In genomic region chr9:105308448-105309412, GRCh38 we compare ENCODE assay signal across 21 cellular contexts.
DNase-seq lines count a peak whose midpoint lies in the region.
"Had no signal": no experiment of that assay in that cellular context is flagged by ENCODE, and none has a peak within 500 bp of the region (broad histone marks: within the 10 kb centered on the region; RNA-seq: fewer than 3 reads in every experiment).

No MANE protein-coding gene starts in this region.

- peak overlapping the region; percentile 30 for H3K9ac ChIP-seq in mucosa of stomach (ENCODE audit: low read length)

- no peaks in the 10 kb centered on the region for H3K9me3 Mint-ChIP-seq in immature natural killer cell
- H3K9me3 Mint-ChIP-seq: activated CD4-positive, alpha-beta memory T cell treated with anti-CD3 and anti-CD28 coated beads for 36 hours; activated naive CD8-positive, alpha-beta T cell treated with anti-CD3 and anti-CD28 coated beads for 36 hours; activated T-cell treated with anti-CD3 and anti-CD28 coated beads, Interleukin-2, amount 50 U/mL, for 4 hours had no signal

- peaks cover 58% of the 10 kb centered on the region for H3K4me1 ChIP-seq in mucosa of stomach (ENCODE audit: control insufficient read depth, insufficient read depth, low read length)
- H3K4me1 ChIP-seq: breast epithelium, upper lobe of right lung had no signal

- no peaks in the 10 kb centered on the region for H3K36me3 ChIP-seq in mucosa of stomach (ENCODE audit: control insufficient read depth, insufficient read depth, low read length)
- H3K36me3 ChIP-seq: breast epithelium, ovary had no signal

- H3K4me1 Mint-ChIP-seq in immature natural killer cell: no peaks in the 10 kb centered on the region
- H3K4me1 Mint-ChIP-seq: activated naive CD8-positive, alpha-beta T cell treated with anti-CD3 and anti-CD28 coated beads for 36 hours had no signal

- no peak overlapping the region for H3K4me3 ChIP-seq in mucosa of stomach (ENCODE audit: low read length)
- H3K4me3 ChIP-seq: breast epithelium, GM12878, ovary, spleen, upper lobe of right lung had no signal

- H3K9me3 ChIP-seq in mucosa of stomach (ENCODE audit: control insufficient read depth, low read length): no peaks in the 10 kb centered on the region
- H3K9me3 ChIP-seq: breast epithelium, ovary, spleen, upper lobe of right lung had no signal

- no peaks in the 10 kb centered on the region for H3K27me3 ChIP-seq in mucosa of stomach (ENCODE audit: control insufficient read depth, insufficient read depth, low read length)
- H3K27me3 ChIP-seq: breast epithelium, ovary, spleen, upper lobe of right lung had no signal

- peaks cover 0 to 4% (median 0%) of the 10 kb centered on the region in 3 donors for H3K36me3 Mint-ChIP-seq in immature natural killer cell

- no peak overlapping the region for H3K4me3 Mint-ChIP-seq in immature natural killer cell
- H3K4me3 Mint-ChIP-seq: activated CD4-positive, alpha-beta memory T cell treated with anti-CD3 and anti-CD28 coated beads for 36 hours; activated naive CD8-positive, alpha-beta T cell treated with anti-CD3 and anti-CD28 coated beads for 36 hours; activated T-cell treated with anti-CD3 and anti-CD28 coated beads, Interleukin-2, amount 50 U/mL, for 4 hours had no signal

- DNase-seq in NCI-H510A treated with DMSO at 0.1 percent for 48 hours (lab: John Stamatoyannopoulos, UW) (peak; percentile 54), NCI-H510A (lab: John Stamatoyannopoulos, UW) (no peak), CD1c-positive myeloid dendritic cell (ENCODE audit: extremely low spot score) (no peak), immature natural killer cell (no peak), nucleus accumbens (lab: John Stamatoyannopoulos, UW) (no peak), NCI-H1694 (lab: John Stamatoyannopoulos, UW) (no peak)
- DNase-seq: ACHN; activated CD4-positive, alpha-beta memory T cell treated with anti-CD3 and anti-CD28 coated beads for 36 hours; activated naive CD8-positive, alpha-beta T cell treated with anti-CD3 and anti-CD28 coated beads for 36 hours; activated T-cell treated with anti-CD3 and anti-CD28 coated beads, Interleukin-2, amount 50 U/mL, for 4 hours; H7; Karpas-422; NCI-H1436; NCI-H446 treated with DMSO at 0.1 percent for 48 hours; ovary; spleen; upper lobe of right lung had no signal

- H3K27me3 Mint-ChIP-seq in immature natural killer cell (ENCODE audit: low read depth in 3 of 3): peaks cover 0 to 1% (median 0%) of the 10 kb centered on the region in 3 donors
- H3K27me3 Mint-ChIP-seq: activated CD4-positive, alpha-beta memory T cell treated with anti-CD3 and anti-CD28 coated beads for 36 hours; activated naive CD8-positive, alpha-beta T cell treated with anti-CD3 and anti-CD28 coated beads for 36 hours had no signal

- H3K27ac ChIP-seq in cingulate gyrus (ENCODE audit: low read depth, low read length): peak overlapping the region; percentile 98
- H3K27ac ChIP-seq: breast epithelium, ovary, spleen, upper lobe of right lung had no signal

- no peak overlapping the region for H3K27ac Mint-ChIP-seq in immature natural killer cell
- H3K27ac Mint-ChIP-seq: activated CD4-positive, alpha-beta memory T cell treated with anti-CD3 and anti-CD28 coated beads for 36 hours; activated naive CD8-positive, alpha-beta T cell treated with anti-CD3 and anti-CD28 coated beads for 36 hours had no signal
